ENCODE assay signal across 1 cellular context in the genomic region with DNA sequence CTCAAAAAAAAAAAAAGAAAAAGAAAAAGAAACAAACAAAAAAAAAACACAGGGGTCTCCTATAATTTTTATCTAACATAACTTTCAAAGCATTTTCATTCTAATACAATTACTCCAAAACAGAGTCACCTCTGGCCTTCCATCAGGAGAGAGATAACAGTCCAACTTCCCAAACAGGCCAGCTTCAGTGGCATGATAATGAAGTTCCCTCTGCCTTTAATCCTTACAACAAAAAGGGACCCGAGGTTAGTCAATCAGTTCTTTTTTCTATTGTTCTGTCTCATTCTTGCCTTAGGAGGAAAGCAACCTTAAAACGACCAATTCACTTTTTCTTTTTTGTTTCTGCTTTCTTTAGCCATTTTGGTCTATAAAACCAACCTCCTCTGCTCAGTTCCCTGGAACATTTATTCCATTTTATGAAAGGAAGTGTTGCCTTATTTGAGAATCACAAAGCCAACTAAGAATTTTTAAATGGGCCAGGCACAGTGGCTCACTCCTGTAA.
TF ChIP-seq lines count a peak whose summit lies in the region.

No MANE protein-coding gene starts in this region.

TF ChIP-seq in GM23338, 12 proteins besides CTCF, POLR2A, EP300 and RAD21 (continued from another document):
- TF ChIP-seq REST (IDR thresholded peaks at IDR 0.05; ENCODE audit: unreplicated experiment) (no peak), CREB1 (CRISPR knock-in tag; IDR thresholded peaks at IDR 0.05; ENCODE audit: low read depth) (no peak), NANOG (IDR thresholded peaks at IDR 0.05; ENCODE audit: borderline replicate concordance) (no peak), ETS1 (IDR thresholded peaks at IDR 0.05) (no peak), JUNB (IDR thresholded peaks at IDR 0.05; ENCODE audit: unreplicated experiment) (no peak), EZH2phosphoT487 (IDR thresholded peaks at IDR 0.05; ENCODE audit: unreplicated experiment) (no peak), EZH2 (IDR thresholded peaks at IDR 0.05; ENCODE audit: low read depth, unreplicated experiment) (no peak), POLR2AphosphoS5 (IDR thresholded peaks at IDR 0.05; ENCODE audit: low read depth) (no peak)
- TF ChIP-seq, protein P1, sequence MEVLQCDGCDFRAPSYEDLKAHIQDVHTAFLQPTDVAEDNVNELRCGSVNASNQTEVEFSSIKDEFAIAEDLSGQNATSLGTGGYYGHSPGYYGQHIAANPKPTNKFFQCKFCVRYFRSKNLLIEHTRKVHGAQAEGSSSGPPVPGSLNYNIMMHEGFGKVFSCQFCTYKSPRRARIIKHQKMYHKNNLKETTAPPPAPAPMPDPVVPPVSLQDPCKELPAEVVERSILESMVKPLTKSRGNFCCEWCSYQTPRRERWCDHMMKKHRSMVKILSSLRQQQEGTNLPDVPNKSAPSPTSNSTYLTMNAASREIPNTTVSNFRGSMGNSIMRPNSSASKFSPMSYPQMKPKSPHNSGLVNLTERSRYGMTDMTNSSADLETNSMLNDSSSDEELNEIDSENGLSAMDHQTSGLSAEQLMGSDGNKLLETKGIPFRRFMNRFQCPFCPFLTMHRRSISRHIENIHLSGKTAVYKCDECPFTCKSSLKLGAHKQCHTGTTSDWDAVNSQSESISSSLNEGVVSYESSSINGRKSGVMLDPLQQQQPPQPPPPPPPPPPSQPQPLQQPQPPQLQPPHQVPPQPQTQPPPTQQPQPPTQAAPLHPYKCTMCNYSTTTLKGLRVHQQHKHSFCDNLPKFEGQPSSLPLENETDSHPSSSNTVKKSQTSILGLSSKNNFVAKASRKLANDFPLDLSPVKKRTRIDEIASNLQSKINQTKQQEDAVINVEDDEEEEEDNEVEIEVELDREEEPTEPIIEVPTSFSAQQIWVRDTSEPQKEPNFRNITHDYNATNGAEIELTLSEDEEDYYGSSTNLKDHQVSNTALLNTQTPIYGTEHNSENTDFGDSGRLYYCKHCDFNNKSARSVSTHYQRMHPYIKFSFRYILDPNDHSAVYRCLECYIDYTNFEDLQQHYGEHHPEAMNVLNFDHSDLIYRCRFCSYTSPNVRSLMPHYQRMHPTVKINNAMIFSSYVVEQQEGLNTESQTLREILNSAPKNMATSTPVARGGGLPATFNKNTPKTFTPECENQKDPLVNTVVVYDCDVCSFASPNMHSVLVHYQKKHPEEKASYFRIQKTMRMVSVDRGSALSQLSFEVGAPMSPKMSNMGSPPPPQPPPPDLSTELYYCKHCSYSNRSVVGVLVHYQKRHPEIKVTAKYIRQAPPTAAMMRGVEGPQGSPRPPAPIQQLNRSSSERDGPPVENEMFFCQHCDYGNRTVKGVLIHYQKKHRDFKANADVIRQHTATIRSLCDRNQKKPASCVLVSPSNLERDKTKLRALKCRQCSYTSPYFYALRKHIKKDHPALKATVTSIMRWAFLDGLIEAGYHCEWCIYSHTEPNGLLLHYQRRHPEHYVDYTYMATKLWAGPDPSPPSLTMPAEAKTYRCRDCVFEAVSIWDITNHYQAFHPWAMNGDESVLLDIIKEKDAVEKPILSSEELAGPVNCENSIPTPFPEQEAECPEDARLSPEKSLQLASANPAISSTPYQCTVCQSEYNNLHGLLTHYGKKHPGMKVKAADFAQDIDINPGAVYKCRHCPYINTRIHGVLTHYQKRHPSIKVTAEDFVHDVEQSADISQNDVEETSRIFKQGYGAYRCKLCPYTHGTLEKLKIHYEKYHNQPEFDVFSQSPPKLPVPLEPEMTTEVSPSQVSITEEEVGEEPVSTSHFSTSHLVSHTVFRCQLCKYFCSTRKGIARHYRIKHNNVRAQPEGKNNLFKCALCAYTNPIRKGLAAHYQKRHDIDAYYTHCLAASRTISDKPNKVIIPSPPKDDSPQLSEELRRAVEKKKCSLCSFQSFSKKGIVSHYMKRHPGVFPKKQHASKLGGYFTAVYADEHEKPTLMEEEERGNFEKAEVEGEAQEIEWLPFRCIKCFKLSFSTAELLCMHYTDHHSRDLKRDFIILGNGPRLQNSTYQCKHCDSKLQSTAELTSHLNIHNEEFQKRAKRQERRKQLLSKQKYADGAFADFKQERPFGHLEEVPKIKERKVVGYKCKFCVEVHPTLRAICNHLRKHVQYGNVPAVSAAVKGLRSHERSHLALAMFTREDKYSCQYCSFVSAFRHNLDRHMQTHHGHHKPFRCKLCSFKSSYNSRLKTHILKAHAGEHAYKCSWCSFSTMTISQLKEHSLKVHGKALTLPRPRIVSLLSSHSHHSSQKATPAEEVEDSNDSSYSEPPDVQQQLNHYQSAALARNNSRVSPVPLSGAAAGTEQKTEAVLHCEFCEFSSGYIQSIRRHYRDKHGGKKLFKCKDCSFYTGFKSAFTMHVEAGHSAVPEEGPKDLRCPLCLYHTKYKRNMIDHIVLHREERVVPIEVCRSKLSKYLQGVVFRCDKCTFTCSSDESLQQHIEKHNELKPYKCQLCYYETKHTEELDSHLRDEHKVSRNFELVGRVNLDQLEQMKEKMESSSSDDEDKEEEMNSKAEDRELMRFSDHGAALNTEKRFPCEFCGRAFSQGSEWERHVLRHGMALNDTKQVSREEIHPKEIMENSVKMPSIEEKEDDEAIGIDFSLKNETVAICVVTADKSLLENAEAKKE (CRISPR knock-in tag; IDR thresholded peaks at IDR 0.05): no peak
